1 cellular context compared by ENCODE assay signal in the genomic region with DNA sequence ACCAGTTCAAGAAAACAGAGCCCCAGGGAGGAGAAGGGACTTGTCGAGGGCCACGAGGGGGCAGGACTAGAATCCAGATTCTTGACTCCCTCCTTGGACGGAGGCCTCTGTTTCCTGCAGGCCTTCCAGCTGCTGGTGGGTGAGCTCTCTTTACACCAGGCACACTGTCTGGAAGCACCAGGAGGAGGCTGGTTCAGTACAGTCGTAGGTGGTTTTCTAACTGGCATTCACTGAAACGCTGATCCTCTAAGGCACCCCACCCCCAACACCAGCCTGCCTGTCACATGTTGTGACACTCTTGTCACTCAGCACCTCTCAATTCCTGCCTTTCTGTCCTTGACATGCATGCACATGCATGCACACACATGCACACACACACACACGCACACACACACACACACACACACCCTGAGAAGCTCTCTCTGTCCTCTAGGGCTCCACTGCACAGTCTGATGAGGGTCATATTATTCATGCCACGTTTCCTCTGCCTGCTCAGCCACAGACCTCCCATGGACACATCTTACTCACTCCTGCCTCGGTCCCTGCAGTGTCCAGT.
A peak's percentile ranks its signal among the peaks of the same experiment; 100 is the strongest.
TF ChIP-seq lines count a peak whose summit lies in the region.

No MANE protein-coding gene starts in this region.

TF ChIP-seq in GM12878, 131 proteins besides CTCF, POLR2A, EP300 and RAD21:
- TF ChIP-seq, protein P1, sequence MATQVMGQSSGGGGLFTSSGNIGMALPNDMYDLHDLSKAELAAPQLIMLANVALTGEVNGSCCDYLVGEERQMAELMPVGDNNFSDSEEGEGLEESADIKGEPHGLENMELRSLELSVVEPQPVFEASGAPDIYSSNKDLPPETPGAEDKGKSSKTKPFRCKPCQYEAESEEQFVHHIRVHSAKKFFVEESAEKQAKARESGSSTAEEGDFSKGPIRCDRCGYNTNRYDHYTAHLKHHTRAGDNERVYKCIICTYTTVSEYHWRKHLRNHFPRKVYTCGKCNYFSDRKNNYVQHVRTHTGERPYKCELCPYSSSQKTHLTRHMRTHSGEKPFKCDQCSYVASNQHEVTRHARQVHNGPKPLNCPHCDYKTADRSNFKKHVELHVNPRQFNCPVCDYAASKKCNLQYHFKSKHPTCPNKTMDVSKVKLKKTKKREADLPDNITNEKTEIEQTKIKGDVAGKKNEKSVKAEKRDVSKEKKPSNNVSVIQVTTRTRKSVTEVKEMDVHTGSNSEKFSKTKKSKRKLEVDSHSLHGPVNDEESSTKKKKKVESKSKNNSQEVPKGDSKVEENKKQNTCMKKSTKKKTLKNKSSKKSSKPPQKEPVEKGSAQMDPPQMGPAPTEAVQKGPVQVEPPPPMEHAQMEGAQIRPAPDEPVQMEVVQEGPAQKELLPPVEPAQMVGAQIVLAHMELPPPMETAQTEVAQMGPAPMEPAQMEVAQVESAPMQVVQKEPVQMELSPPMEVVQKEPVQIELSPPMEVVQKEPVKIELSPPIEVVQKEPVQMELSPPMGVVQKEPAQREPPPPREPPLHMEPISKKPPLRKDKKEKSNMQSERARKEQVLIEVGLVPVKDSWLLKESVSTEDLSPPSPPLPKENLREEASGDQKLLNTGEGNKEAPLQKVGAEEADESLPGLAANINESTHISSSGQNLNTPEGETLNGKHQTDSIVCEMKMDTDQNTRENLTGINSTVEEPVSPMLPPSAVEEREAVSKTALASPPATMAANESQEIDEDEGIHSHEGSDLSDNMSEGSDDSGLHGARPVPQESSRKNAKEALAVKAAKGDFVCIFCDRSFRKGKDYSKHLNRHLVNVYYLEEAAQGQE (IDR thresholded peaks at IDR 0.05; ENCODE audit: low read depth, low read length), result no peak
- TF ChIP-seq, protein P2, sequence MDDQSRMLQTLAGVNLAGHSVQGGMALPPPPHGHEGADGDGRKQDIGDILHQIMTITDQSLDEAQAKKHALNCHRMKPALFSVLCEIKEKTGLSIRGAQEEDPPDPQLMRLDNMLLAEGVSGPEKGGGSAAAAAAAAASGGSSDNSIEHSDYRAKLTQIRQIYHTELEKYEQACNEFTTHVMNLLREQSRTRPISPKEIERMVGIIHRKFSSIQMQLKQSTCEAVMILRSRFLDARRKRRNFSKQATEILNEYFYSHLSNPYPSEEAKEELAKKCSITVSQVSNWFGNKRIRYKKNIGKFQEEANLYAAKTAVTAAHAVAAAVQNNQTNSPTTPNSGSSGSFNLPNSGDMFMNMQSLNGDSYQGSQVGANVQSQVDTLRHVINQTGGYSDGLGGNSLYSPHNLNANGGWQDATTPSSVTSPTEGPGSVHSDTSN (IDR thresholded peaks at IDR 0.05; ENCODE audit: insufficient replicate concordance, low read depth, low read length), result peak; percentile 50
- no peak for TF ChIP-seq SREBF2 (IDR thresholded peaks at IDR 0.05; ENCODE audit: low read length)
- TF ChIP-seq, protein P3, sequence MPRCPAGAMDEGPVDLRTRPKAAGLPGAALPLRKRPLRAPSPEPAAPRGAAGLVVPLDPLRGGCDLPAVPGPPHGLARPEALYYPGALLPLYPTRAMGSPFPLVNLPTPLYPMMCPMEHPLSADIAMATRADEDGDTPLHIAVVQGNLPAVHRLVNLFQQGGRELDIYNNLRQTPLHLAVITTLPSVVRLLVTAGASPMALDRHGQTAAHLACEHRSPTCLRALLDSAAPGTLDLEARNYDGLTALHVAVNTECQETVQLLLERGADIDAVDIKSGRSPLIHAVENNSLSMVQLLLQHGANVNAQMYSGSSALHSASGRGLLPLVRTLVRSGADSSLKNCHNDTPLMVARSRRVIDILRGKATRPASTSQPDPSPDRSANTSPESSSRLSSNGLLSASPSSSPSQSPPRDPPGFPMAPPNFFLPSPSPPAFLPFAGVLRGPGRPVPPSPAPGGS (IDR thresholded peaks at IDR 0.05; ENCODE audit: borderline replicate concordance, insufficient read depth, low read depth, low read length, poor library complexity, severe bottlenecking), result peak; percentile 71
- TF ChIP-seq, protein P4, sequence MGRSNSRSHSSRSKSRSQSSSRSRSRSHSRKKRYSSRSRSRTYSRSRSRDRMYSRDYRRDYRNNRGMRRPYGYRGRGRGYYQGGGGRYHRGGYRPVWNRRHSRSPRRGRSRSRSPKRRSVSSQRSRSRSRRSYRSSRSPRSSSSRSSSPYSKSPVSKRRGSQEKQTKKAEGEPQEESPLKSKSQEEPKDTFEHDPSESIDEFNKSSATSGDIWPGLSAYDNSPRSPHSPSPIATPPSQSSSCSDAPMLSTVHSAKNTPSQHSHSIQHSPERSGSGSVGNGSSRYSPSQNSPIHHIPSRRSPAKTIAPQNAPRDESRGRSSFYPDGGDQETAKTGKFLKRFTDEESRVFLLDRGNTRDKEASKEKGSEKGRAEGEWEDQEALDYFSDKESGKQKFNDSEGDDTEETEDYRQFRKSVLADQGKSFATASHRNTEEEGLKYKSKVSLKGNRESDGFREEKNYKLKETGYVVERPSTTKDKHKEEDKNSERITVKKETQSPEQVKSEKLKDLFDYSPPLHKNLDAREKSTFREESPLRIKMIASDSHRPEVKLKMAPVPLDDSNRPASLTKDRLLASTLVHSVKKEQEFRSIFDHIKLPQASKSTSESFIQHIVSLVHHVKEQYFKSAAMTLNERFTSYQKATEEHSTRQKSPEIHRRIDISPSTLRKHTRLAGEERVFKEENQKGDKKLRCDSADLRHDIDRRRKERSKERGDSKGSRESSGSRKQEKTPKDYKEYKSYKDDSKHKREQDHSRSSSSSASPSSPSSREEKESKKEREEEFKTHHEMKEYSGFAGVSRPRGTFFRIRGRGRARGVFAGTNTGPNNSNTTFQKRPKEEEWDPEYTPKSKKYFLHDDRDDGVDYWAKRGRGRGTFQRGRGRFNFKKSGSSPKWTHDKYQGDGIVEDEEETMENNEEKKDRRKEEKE (IDR thresholded peaks at IDR 0.05), result no peak
